In genomic region chr1:43655953-43656352, GRCh38 we compare ENCODE assay signal across 18 cellular contexts.
"Had no signal": no experiment of that assay in that cellular context is flagged by ENCODE, and none has a peak within 500 bp of the region (broad histone marks: within the 10 kb centered on the region; RNA-seq: fewer than 3 reads in every experiment).

No MANE protein-coding gene starts in this region.

- H3K4me3 Mint-ChIP-seq: endodermal cell; naive thymus-derived CD4-positive, alpha-beta T cell; nephron progenitor cell; stimulated activated naive CD8-positive, alpha-beta T cell treated with anti-CD3 and anti-CD28 coated beads, Interleukin-15, amount 100 ng/mL, for 72 hours had no signal

- ATAC-seq: heart left ventricle; left colon; left ventricle myocardium superior; naive thymus-derived CD4-positive, alpha-beta T cell; stimulated activated naive CD8-positive, alpha-beta T cell treated with anti-CD3 and anti-CD28 coated beads, Interleukin-15, amount 100 ng/mL, for 72 hours; upper lobe of right lung had no signal

- H3K9me3 Mint-ChIP-seq: endodermal cell; naive thymus-derived CD4-positive, alpha-beta T cell; nephron progenitor cell; stimulated activated naive CD8-positive, alpha-beta T cell treated with anti-CD3 and anti-CD28 coated beads, Interleukin-15, amount 100 ng/mL, for 72 hours had no signal

- DNase-seq: effector CD4-positive, alpha-beta T cell; endodermal cell; foreskin melanocyte; heart left ventricle; hippocampal formation; left colon; left ventricle myocardium superior; mesendoderm; naive thymus-derived CD4-positive, alpha-beta T cell; nephron progenitor cell; posterior cingulate gyrus; sigmoid colon; small intestine; stimulated activated CD4-positive, alpha-beta T cell treated with anti-CD3 and anti-CD28 coated beads, Interleukin-12 subunit alpha, Interleukin-12 subunit beta, amount 100 ng/mL, for 4 hours; stimulated activated CD4-positive, alpha-beta T cell treated with anti-CD3 and anti-CD28 coated beads, Interleukin-2, amount 100 ng/mL, for 48 hours; stimulated activated naive CD8-positive, alpha-beta T cell treated with anti-CD3 and anti-CD28 coated beads, Interleukin-15, amount 100 ng/mL, for 72 hours; testis; upper lobe of right lung had no signal

- H3K27ac Mint-ChIP-seq: endodermal cell; naive thymus-derived CD4-positive, alpha-beta T cell had no signal

- H3K27me3 Mint-ChIP-seq: naive thymus-derived CD4-positive, alpha-beta T cell; stimulated activated naive CD8-positive, alpha-beta T cell treated with anti-CD3 and anti-CD28 coated beads, Interleukin-15, amount 100 ng/mL, for 72 hours had no signal
